Comparison of ENCODE assay signal across 1 cellular context in the genomic region with DNA sequence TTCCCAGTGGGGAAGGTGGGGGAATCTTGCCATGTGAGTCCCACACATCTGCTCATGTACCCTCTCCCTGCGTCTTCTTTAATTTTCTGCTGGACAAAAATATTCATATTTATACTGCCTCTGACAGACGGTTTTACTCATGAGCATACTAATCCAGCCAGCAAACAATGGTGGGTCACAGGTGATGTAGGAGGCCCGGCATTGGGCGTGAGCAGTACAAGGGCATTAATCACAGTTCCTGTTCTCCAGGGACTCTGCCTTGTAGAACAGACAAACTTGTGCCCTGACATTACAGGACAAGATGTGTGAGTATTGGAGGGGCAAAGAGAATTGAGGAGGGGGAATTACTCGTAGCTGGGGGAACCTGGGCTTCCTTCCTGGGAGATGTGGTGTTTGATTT.
TF ChIP-seq lines count a peak whose summit lies in the region.

No MANE protein-coding gene starts in this region.

TF ChIP-seq in IMR-90, 13 proteins besides CTCF, POLR2A, EP300 and RAD21:
- no peak for TF ChIP-seq MAZ (IDR thresholded peaks at IDR 0.05; ENCODE audit: borderline replicate concordance, low read depth, low read length)
TF ChIP-seq in IMR-90: peak in this region for 0.
